ENCODE assay signal across 16 cellular contexts in genomic region chr19:53897459-53897858, GRCh38. TPM values are rescaled to one million over a fixed set of nuclear protein-coding genes. Genes with fewer than 3 reads are reported as not detected.
A peak's percentile ranks its signal among the peaks of the same experiment; 100 is the strongest.
DNase-seq lines count a peak whose midpoint lies in the region; ATAC-seq, FAIRE-seq and TF ChIP-seq lines count a peak whose summit lies in the region.
"Had no signal": no experiment of that assay in that cellular context is flagged by ENCODE, and none has a peak within 500 bp of the region (broad histone marks: within the 10 kb centered on the region; RNA-seq: fewer than 3 reads in every experiment).

No MANE protein-coding gene starts in this region.

- TF ChIP-seq CTCF in K562 (IDR thresholded peaks at IDR 0.05 in 2 of 3, conservative IDR thresholded peaks at IDR 0.05 in 1 of 3; ENCODE audit: insufficient read depth in 2 of 3, low read depth in 1 of 3, low read length in 3 of 3) (no peak), neural progenitor cell (IDR thresholded peaks at IDR 0.05) (no peak)

- H4K20me1 ChIP-seq in BLaER1 (peaks cover 10% of the 10 kb centered on the region), K562 (replicated peaks; ENCODE audit: control insufficient read depth, insufficient read depth, low read length) (peaks cover 6% of the 10 kb centered on the region; the same call in 1 of the 2 replicates), neural progenitor cell (ENCODE audit: low read depth) (peaks cover 17% of the 10 kb centered on the region)

- CTCF ChIA-PET in K562 (lab: Yijun Ruan, JAX; ENCODE audit: low intra/inter-chr PET ratio) = no interaction called here

- H3K4me2 ChIP-seq in BLaER1 = 0 out of 2 replicates have a peak overlapping the region, but pooled peaks have one; percentile 21
- H3K4me2 ChIP-seq in K562 (ENCODE audit: insufficient read depth, low read length) = no peak overlapping the region
- H3K4me2 ChIP-seq in neural progenitor cell = no peak overlapping the region

- H3K4me1 ChIP-seq in BLaER1 (peaks cover 11% of the 10 kb centered on the region), HUES64 (ENCODE audit: insufficient read depth, low read length) (peaks cover 9% of the 10 kb centered on the region), K562 (replicated peaks in 1 of 2; ENCODE audit: control insufficient read depth in 2 of 2, insufficient read depth in 2 of 2, low read length in 2 of 2) (peaks cover 3 to 16% of the 10 kb centered on the region in 2 experiments; a peak in 3 of 5 replicates), neural progenitor cell (peaks cover 6% of the 10 kb centered on the region)

- H2AFZ ChIP-seq in K562 (ENCODE audit: low read depth, low read length) (no peak overlapping the region), neural progenitor cell (replicated peaks) (no peak overlapping the region)

- H3K27ac ChIP-seq in BLaER1 = no peak overlapping the region
- H3K27ac ChIP-seq in HUES64 (ENCODE audit: low read depth, low read length) = no peak overlapping the region
- H3K27ac ChIP-seq in K562 (ENCODE audit: extremely low read depth, low read depth, low read length) = no peak overlapping the region
- no peak overlapping the region for H3K27ac ChIP-seq in neural progenitor cell

- no peak for FAIRE-seq in K562 (lab: Jason Lieb, UNC)
- FAIRE-seq: H54, HTR-8/SVneo had no signal

- no peaks in the 10 kb centered on the region for H3K79me2 ChIP-seq in K562 (ENCODE audit: control insufficient read depth, insufficient read depth, low read length)
- no peaks in the 10 kb centered on the region for H3K79me2 ChIP-seq in neural progenitor cell (ENCODE audit: low read depth)

- H3K9me3 ChIP-seq in BLaER1 = no peaks in the 10 kb centered on the region
- no peaks in the 10 kb centered on the region for H3K9me3 ChIP-seq in HUES64 (ENCODE audit: insufficient read depth, low read depth, low read length)
- H3K9me3 ChIP-seq in K562 (replicated peaks; ENCODE audit: control insufficient read depth, insufficient read depth, low read depth, low read length) = no peaks in the 10 kb centered on the region
- no peaks in the 10 kb centered on the region for H3K9me3 ChIP-seq in neural progenitor cell (ENCODE audit: low read depth)

- H3K27me3 ChIP-seq in BLaER1 (peaks cover 8% of the 10 kb centered on the region; the same call in 1 of the 2 replicates), HUES64 (ENCODE audit: insufficient read depth, low read length) (peaks cover 7% of the 10 kb centered on the region; the same call in 1 of the 2 replicates), K562 (ENCODE audit: control insufficient read depth in 2 of 2, insufficient read depth in 2 of 2, low read length in 2 of 2) (peaks cover 3 to 52% of the 10 kb centered on the region in 2 experiments; a peak in 3 of 5 replicates), neural progenitor cell (peaks cover 18% of the 10 kb centered on the region)

- TF ChIP-seq RAD21 in K562 (CRISPR knock-in tag; conservative IDR thresholded peaks at IDR 0.05 in 1 of 2, IDR thresholded peaks at IDR 0.05 in 1 of 2) = no peak

- H3K36me3 ChIP-seq in BLaER1 (no peaks in the 10 kb centered on the region), HUES64 (ENCODE audit: insufficient read depth, low read length) (peaks cover 2% of the 10 kb centered on the region; the same call in 1 of the 2 replicates), K562 (ENCODE audit: control insufficient read depth, insufficient read depth, low read length) (no peaks in the 10 kb centered on the region), neural progenitor cell (no peaks in the 10 kb centered on the region)

- H3K9ac ChIP-seq in BLaER1 (no peak overlapping the region), HUES64 (ENCODE audit: low read depth, low read length) (no peak overlapping the region), K562 (ENCODE audit: insufficient read depth in 1 of 2, low read depth in 2 of 2, low read length in 2 of 2) (no peak overlapping the region), neural progenitor cell (no peak overlapping the region)

- peaks cover 31% of the 10 kb centered on the region for H3F3A ChIP-seq in neural progenitor cell (ENCODE audit: low read depth)

- H3K27ac Mint-ChIP-seq in neural progenitor cell = no peak overlapping the region
- H3K27ac Mint-ChIP-seq: CD4-positive, alpha-beta T cell had no signal

- peaks cover 18% of the 10 kb centered on the region for H3K27me3 Mint-ChIP-seq in neural progenitor cell (ENCODE audit: insufficient read depth, low read depth)

- no peaks in the 10 kb centered on the region for H3K9me3 Mint-ChIP-seq in neural progenitor cell

- no peak for ATAC-seq in K562

- no peak for TF ChIP-seq EP300 in K562 (IDR thresholded peaks at IDR 0.05; ENCODE audit: low read length)

- peaks cover 13% of the 10 kb centered on the region for H3K36me3 Mint-ChIP-seq in neural progenitor cell

- H3K9me1 ChIP-seq in K562 (ENCODE audit: control insufficient read depth, insufficient read depth, low read length) = no peaks in the 10 kb centered on the region

- DNase-seq in K562 (ENCODE audit: extremely low read depth in 1 of 4, low spot score in 3 of 4) = no peak
- DNase-seq in neural progenitor cell (ENCODE audit: low spot score) = no peak
- DNase-seq in DMS79 (lab: John Stamatoyannopoulos, UW) = no peak
- no peak for DNase-seq in COLO668 (lab: John Stamatoyannopoulos, UW; ENCODE audit: unreplicated experiment)
- DNase-seq in activated T-cell treated with anti-CD3 and anti-CD28 coated beads, Interleukin-2, amount 50 U/mL, for 48 hours = no peak
- DNase-seq: 8988T; ACHN; C1 segment of cervical spinal cord; CD4-positive, alpha-beta T cell; DMS53; KBM-7 had no signal

- POLR2A ChIA-PET in K562 (lab: Yijun Ruan, JAX) = interaction anchor here (0.5 kb wide), 1 partner anchor 14 kb away, joined by 3 read pairs; no protein-coding TSS in a partner anchor

- WGBS in HUES64 = 79% methylated on average over 4 of the region's 4 CpGs
- 4% methylated on average over 4 of the region's 4 CpGs for WGBS in K562 (ENCODE audit: insufficient coverage, low coverage, missing lambda C conversion rate)

- in situ Hi-C loops in K562 (cut with MboI) = no loop called here

- H3K4me1 Mint-ChIP-seq in neural progenitor cell = peaks cover 24% of the 10 kb centered on the region

- intact Hi-C loops in K562 (cut with micrococcal nuclease) = no loop called here

- no peak overlapping the region for H3K4me3 ChIP-seq in BLaER1
- H3K4me3 ChIP-seq in HUES64 (ENCODE audit: low read length) = peak overlapping the region; percentile 63; the same call in 1 of the 2 replicates
- no peak overlapping the region for H3K4me3 ChIP-seq in K562
- no peak overlapping the region for H3K4me3 ChIP-seq in neural progenitor cell

- BruUV-seq in K562 (replicated peaks; lab: Mats Ljungman, UMichigan) = no TSS peak

- TF ChIP-seq POLR2A in K562 (conservative IDR thresholded peaks at IDR 0.05) = no peak

- H3K4me3 Mint-ChIP-seq in neural progenitor cell = peak overlapping the region; percentile 48
- H3K4me3 Mint-ChIP-seq: CD4-positive, alpha-beta T cell had no signal

RNA-seq across cellular contexts. Expression of gene CACNG7, which starts 11.6 kb away (rescaled TPM):
- 19.4 TPM for polyA plus RNA-seq in HUES64 (2013, experiment 1 of 2)
- 38.6 TPM for polyA plus RNA-seq in HUES64 (2013, experiment 2 of 2)
- total RNA-seq in K562 (2011; cell fraction: chromatin; rRNA removed; ENCODE audit: low replicate concordance) = not detected in 2 replicates
- total RNA-seq in K562 (2011; cell fraction: nucleolus; rRNA removed) = not detected in 2 replicates
- not detected in 2 replicates for total RNA-seq in K562 (2011; cell fraction: nucleoplasm; rRNA removed)
- total RNA-seq in K562 (2014; rRNA removed) (not detected in 2 replicates), K562 (2014; rRNA removed; fragmentation: Illumina TruSeq; extraction: Trizol) (not detected in 2 replicates), K562 (2015; rRNA removed; fragmentation: Illumina TruSeq; extraction: Trizol) (not detected in 2 replicates), K562 (2021) (not detected in 2 replicates), neural progenitor cell (ENCODE audit: low replicate concordance) (6.7 and 27.3 TPM in 2 replicates)
- polyA plus RNA-seq in K562 (2011; rRNA removed) (not detected in 2 replicates), K562 (2014; fragmentation: Illumina TruSeq; extraction: Trizol) (not detected in 2 replicates), K562 (2014; fragmentation: Nextera tagmentation; extraction: Ambion mirVana) (not detected), K562 (2014; rRNA removed) (not detected in 2 replicates)
- not detected in 2 replicates for polyA plus RNA-seq in K562 (2011; cell fraction: cytosol; rRNA removed)
- not detected in 2 replicates for polyA plus RNA-seq in K562 (2011; cell fraction: nucleus; rRNA removed)
- polyA plus RNA-seq in K562 (2012) = not detected in 2 replicates
- not detected in 2 replicates for polyA minus RNA-seq in K562 (2011; rRNA and poly(A)+ RNA removed)
- not detected in 2 replicates for polyA minus RNA-seq in K562 (2011; cell fraction: cytosol; rRNA and poly(A)+ RNA removed)
- not detected in 2 replicates for polyA minus RNA-seq in K562 (2011; cell fraction: nucleus; rRNA and poly(A)+ RNA removed)
- total RNA-seq: CD4-positive, alpha-beta T cell had no signal

RNA-seq across cellular contexts. Expression of gene PRKCG, which starts 15.5 kb away (rescaled TPM):
- 3.2 TPM for polyA plus RNA-seq in HUES64 (2013, experiment 1 of 2)
- polyA plus RNA-seq in HUES64 (2013, experiment 2 of 2) = 4.6 TPM
- 0.12 and 0.32 TPM in 2 replicates for total RNA-seq in K562 (2011; cell fraction: chromatin; rRNA removed; ENCODE audit: low replicate concordance)
- not detected in 2 replicates for total RNA-seq in K562 (2011; cell fraction: nucleolus; rRNA removed)
- 0.23 TPM in 1 of 2 replicates, not detected in the other for total RNA-seq in K562 (2011; cell fraction: nucleoplasm; rRNA removed)
- total RNA-seq in K562 (2014; rRNA removed) (not detected in 2 replicates), K562 (2014; rRNA removed; fragmentation: Illumina TruSeq; extraction: Trizol) (not detected in 2 replicates), K562 (2015; rRNA removed; fragmentation: Illumina TruSeq; extraction: Trizol) (not detected in 2 replicates), K562 (2021) (0.09 TPM in 1 of 2 replicates, not detected in the other), neural progenitor cell (ENCODE audit: low replicate concordance) (0.51 and 3.3 TPM in 2 replicates)
- polyA plus RNA-seq in K562 (2011; rRNA removed) (0.04 TPM in 1 of 2 replicates, not detected in the other), K562 (2014; fragmentation: Illumina TruSeq; extraction: Trizol) (not detected in 2 replicates), K562 (2014; fragmentation: Nextera tagmentation; extraction: Ambion mirVana) (not detected), K562 (2014; rRNA removed) (not detected in 2 replicates)
- not detected in 2 replicates for polyA plus RNA-seq in K562 (2011; cell fraction: cytosol; rRNA removed)
- polyA plus RNA-seq in K562 (2011; cell fraction: nucleus; rRNA removed) = 0.06 and 0.20 TPM in 2 replicates
- 0.08 TPM in 2 replicates for polyA plus RNA-seq in K562 (2012)
- not detected in 2 replicates for polyA minus RNA-seq in K562 (2011; rRNA and poly(A)+ RNA removed)
- not detected in 2 replicates for polyA minus RNA-seq in K562 (2011; cell fraction: cytosol; rRNA and poly(A)+ RNA removed)
- 0.13 TPM in 1 of 2 replicates, not detected in the other for polyA minus RNA-seq in K562 (2011; cell fraction: nucleus; rRNA and poly(A)+ RNA removed)
- total RNA-seq: Daoy had no signal

RNA-seq across cellular contexts. Expression of gene MYADM, which starts 29.8 kb away (rescaled TPM):
- 40.2 TPM for polyA plus RNA-seq in HUES64 (2013, experiment 1 of 2)
- 49.6 TPM for polyA plus RNA-seq in HUES64 (2013, experiment 2 of 2)
- 19.5 and 22.5 TPM in 2 replicates for total RNA-seq in K562 (2011; cell fraction: chromatin; rRNA removed; ENCODE audit: low replicate concordance)
- 18.0 and 24.3 TPM in 2 replicates for total RNA-seq in K562 (2011; cell fraction: nucleolus; rRNA removed)
- total RNA-seq in K562 (2011; cell fraction: nucleoplasm; rRNA removed) = 33.9 and 53.6 TPM in 2 replicates
- 4.5 and 14.4 TPM in 2 replicates for total RNA-seq in K562 (2014; rRNA removed)
- 6.7 and 7.1 TPM in 2 replicates for total RNA-seq in K562 (2014; rRNA removed; fragmentation: Illumina TruSeq; extraction: Trizol)
- 14.4 and 16.0 TPM in 2 replicates for total RNA-seq in K562 (2015; rRNA removed; fragmentation: Illumina TruSeq; extraction: Trizol)
- 65.5 and 70.3 TPM in 2 replicates for total RNA-seq in K562 (2021)
- 5.6 and 17.2 TPM in 2 replicates for polyA plus RNA-seq in K562 (2011; rRNA removed)
- 20.7 and 50.3 TPM in 2 replicates for polyA plus RNA-seq in K562 (2011; cell fraction: cytosol; rRNA removed)
- 12.1 and 19.9 TPM in 2 replicates for polyA plus RNA-seq in K562 (2011; cell fraction: nucleus; rRNA removed)
- 35.3 and 47.6 TPM in 2 replicates for polyA plus RNA-seq in K562 (2012)
- 26.1 and 44.1 TPM in 2 replicates for polyA plus RNA-seq in K562 (2014; fragmentation: Illumina TruSeq; extraction: Trizol)
- polyA plus RNA-seq in K562 (2014; fragmentation: Nextera tagmentation; extraction: Ambion mirVana) = 10 to 100 TPM; 10.4 to 24.8 TPM
- polyA plus RNA-seq in K562 (2014; rRNA removed) = 18.5 and 19.5 TPM in 2 replicates
- polyA minus RNA-seq in K562 (2011; rRNA and poly(A)+ RNA removed) = 5.0 and 5.5 TPM in 2 replicates
- 24.6 and 31.3 TPM in 2 replicates for polyA minus RNA-seq in K562 (2011; cell fraction: cytosol; rRNA and poly(A)+ RNA removed)
- 3.1 and 4.2 TPM in 2 replicates for polyA minus RNA-seq in K562 (2011; cell fraction: nucleus; rRNA and poly(A)+ RNA removed)
- 11.5 and 25.6 TPM in 2 replicates for total RNA-seq in neural progenitor cell (ENCODE audit: low replicate concordance)
